Comparison of ENCODE assay signal across 15 cellular contexts in the genomic region with DNA sequence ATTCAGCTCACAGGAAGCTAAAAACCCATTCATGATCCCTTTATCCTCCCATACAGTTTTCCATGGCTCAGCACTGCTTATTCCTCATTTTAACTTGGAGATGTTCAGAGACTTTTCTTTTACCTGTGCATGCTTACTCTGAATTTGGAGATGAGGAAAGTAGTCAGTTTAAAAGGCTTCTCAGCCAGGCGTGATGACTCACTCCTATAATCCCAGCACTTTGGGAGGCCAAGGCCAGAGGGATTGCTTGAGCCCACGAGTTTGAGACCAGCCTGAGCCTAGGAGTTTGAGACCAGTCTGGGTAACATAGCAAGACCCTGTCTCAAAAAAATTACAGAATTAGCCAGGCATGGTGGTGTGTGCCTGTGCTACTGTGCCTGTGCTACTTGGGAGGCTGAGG.
"Had no signal": no experiment of that assay in that cellular context is flagged by ENCODE, and none has a peak within 500 bp of the region (broad histone marks: within the 10 kb centered on the region; RNA-seq: fewer than 3 reads in every experiment).

No MANE protein-coding gene starts in this region.

- H3K27ac Mint-ChIP-seq: dendritic cell treated with granulocyte-macrophage colony-stimulating factor and Interleukin-4, amounts not matched to agents 40 ng/mL and 50 ng/mL, for 4 days; effector memory CD8-positive, alpha-beta T cell; natural killer cell treated with Interleukin-12 subunit alpha and Interleukin-12 subunit beta and Interleukin-15 and Interleukin-18, amount 100 ng/mL, for 72 hours; progenitor cell of endocrine pancreas had no signal

- H3K27me3 Mint-ChIP-seq: activated CD4-positive, alpha-beta memory T cell treated with anti-CD3 and anti-CD28 coated beads, Interleukin-2, amount 10 ng/mL, durations not matched to agents 7 days and 5 days; dendritic cell treated with granulocyte-macrophage colony-stimulating factor and Interleukin-4, amounts not matched to agents 40 ng/mL and 50 ng/mL, for 4 days; effector memory CD8-positive, alpha-beta T cell; natural killer cell treated with Interleukin-12 subunit alpha and Interleukin-12 subunit beta and Interleukin-15 and Interleukin-18, amount 100 ng/mL, for 72 hours; progenitor cell of endocrine pancreas had no signal

- H3K4me3 Mint-ChIP-seq: activated CD4-positive, alpha-beta memory T cell treated with anti-CD3 and anti-CD28 coated beads, Interleukin-2, amount 10 ng/mL, durations not matched to agents 7 days and 5 days; dendritic cell treated with granulocyte-macrophage colony-stimulating factor and Interleukin-4, amounts not matched to agents 40 ng/mL and 50 ng/mL, for 4 days; effector memory CD8-positive, alpha-beta T cell; natural killer cell treated with Interleukin-12 subunit alpha and Interleukin-12 subunit beta and Interleukin-15 and Interleukin-18, amount 100 ng/mL, for 72 hours had no signal

- DNase-seq: activated CD4-positive, alpha-beta memory T cell treated with anti-CD3 and anti-CD28 coated beads, Interleukin-2, amount 10 ng/mL, durations not matched to agents 7 days and 5 days; activated CD8-positive, alpha-beta memory T cell treated with anti-CD3 and anti-CD28 coated beads, Interleukin-2, amount 50 U/mL, for 4 hours; activated gamma-delta T cell; activated T-cell treated with anti-CD3 and anti-CD28 coated beads, Interleukin-2, amount 50 U/mL, for 48 hours; effector memory CD8-positive, alpha-beta T cell; foreskin keratinocyte; head of caudate nucleus; occipital lobe; stimulated activated naive CD8-positive, alpha-beta T cell treated with anti-CD3 and anti-CD28 coated beads, Interleukin-15, Interleukin-2, amounts not matched to agents 100 U/mL and 50 U/mL, for 24 hours; T1000; trophoblast cell; WERI-Rb-1 had no signal

- H3K9me3 Mint-ChIP-seq: activated CD4-positive, alpha-beta memory T cell treated with anti-CD3 and anti-CD28 coated beads, Interleukin-2, amount 10 ng/mL, durations not matched to agents 7 days and 5 days; dendritic cell treated with granulocyte-macrophage colony-stimulating factor and Interleukin-4, amounts not matched to agents 40 ng/mL and 50 ng/mL, for 4 days; effector memory CD8-positive, alpha-beta T cell; natural killer cell treated with Interleukin-12 subunit alpha and Interleukin-12 subunit beta and Interleukin-15 and Interleukin-18, amount 100 ng/mL, for 72 hours had no signal
